34 cellular contexts compared by ENCODE assay signal in the genomic region with DNA sequence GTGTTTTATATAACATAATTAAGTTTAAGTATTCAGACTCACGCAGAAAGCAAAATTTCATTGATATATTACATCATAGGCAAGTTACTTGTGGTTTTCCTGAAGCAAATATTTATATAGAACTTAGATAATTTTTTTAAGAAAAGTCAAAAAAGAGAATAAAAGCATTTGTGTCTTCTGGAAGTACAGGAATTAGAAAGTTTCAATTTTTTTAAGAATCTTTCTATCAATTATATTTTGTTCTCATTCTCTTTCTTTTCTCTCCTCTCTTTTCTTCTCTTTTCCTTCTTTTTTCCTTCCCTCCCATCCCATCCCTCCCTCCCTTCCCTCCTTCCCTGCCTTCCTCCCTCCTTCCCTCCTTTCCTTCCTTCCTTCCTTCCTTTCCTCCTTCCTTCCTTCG.
"Had no signal": no experiment of that assay in that cellular context is flagged by ENCODE, and none has a peak within 500 bp of the region (broad histone marks: within the 10 kb centered on the region; RNA-seq: fewer than 3 reads in every experiment).

No MANE protein-coding gene starts in this region.

- DNase-seq: Karpas-422, Kasumi-1, MG63, MM.1S, MV-4-11, NCI-H1048, NCI-H1092, NCI-H1092 treated with DMSO at 0.1 percent for 48 hours, NCI-H1105, NCI-H1105 treated with DMSO at 0.1 percent for 48 hours, NCI-H1417, NCI-H1417 treated with DMSO at 0.1 percent for 48 hours, NCI-H1436, NCI-H1436 treated with DMSO at 0.1 percent for 48 hours, NCI-H146, NCI-H1694, NCI-H1694 treated with DMSO at 0.1 percent for 48 hours, NCI-H187, NCI-H187 treated with DMSO at 0.1 percent for 48 hours, NCI-H1930, NCI-H2029, NCI-H2029 treated with DMSO at 0.1 percent for 48 hours, NCI-H2081, NCI-H2081 treated with DMSO at 0.1 percent for 48 hours, NCI-H2107, NCI-H2171, NCI-H2171 treated with DMSO at 0.1 percent for 48 hours, NCI-H2227 treated with DMSO at 0.1 percent for 48 hours, NCI-H226, NCI-H345, NCI-H446, NCI-H446 treated with DMSO at 0.1 percent for 48 hours, NCI-H510A, NCI-H510A treated with DMSO at 0.1 percent for 48 hours had no signal

- H3K4me3 ChIP-seq: MG63 had no signal

- H3K9me3 ChIP-seq: MG63 had no signal

- H3K36me3 ChIP-seq: MG63 had no signal

- H3K27me3 ChIP-seq: MG63 had no signal
